1 cellular context compared by ENCODE assay signal in genomic region chr19:41959056-41960053, GRCh38.
TF ChIP-seq lines count a peak whose summit lies in the region.

RABAC1 (minus strand) TSS chr19:41959321; CDS start chr19:41959292, 29 bp downstream.

TF ChIP-seq in HEK293, 187 proteins besides CTCF, POLR2A, EP300 and RAD21 (continued from another document):
- TF ChIP-seq PBX3 (CRISPR knock-in tag; IDR thresholded peaks at IDR 0.05) (no peak), ZFHX2 (tag by site-specific recombination; conservative IDR thresholded peaks at IDR 0.05) (peak; percentile 76), ZNF2 (tag by site-specific recombination; IDR thresholded peaks at IDR 0.05) (0 out of 2 replicates have a peak, but pooled peaks have one; percentile 44), ZNF558 (tag by site-specific recombination; IDR thresholded peaks at IDR 0.05) (peak; percentile 24; the same call in 1 of the 2 replicates), ZNF157 (tag by site-specific recombination; IDR thresholded peaks at IDR 0.05) (no peak), ZNF501 (tag by site-specific recombination; IDR thresholded peaks at IDR 0.05) (peak; percentile 65; the same call in 1 of the 2 replicates), ZNF302 (tag by site-specific recombination; IDR thresholded peaks at IDR 0.05; ENCODE audit: low read depth) (no peak), HIC1 (tag by site-specific recombination; IDR thresholded peaks at IDR 0.05) (no peak), ZNF514 (tag by site-specific recombination; IDR thresholded peaks at IDR 0.05) (no peak), ZNF791 (tag by site-specific recombination; IDR thresholded peaks at IDR 0.05) (no peak), ZNF768 (tag by site-specific recombination; IDR thresholded peaks at IDR 0.05) (no peak), ZNF670 (tag by site-specific recombination; IDR thresholded peaks at IDR 0.05; ENCODE audit: low read depth) (no peak), WT1 (tag by site-specific recombination; IDR thresholded peaks at IDR 0.05) (0 out of 2 replicates have a peak, but pooled peaks have one; percentile 8), ZNF600 (tag by site-specific recombination; IDR thresholded peaks at IDR 0.05) (no peak; the same call in 1 of the 2 replicates), ZNF658 (tag by site-specific recombination; IDR thresholded peaks at IDR 0.05) (no peak), ZNF610 (tag by site-specific recombination; IDR thresholded peaks at IDR 0.05; ENCODE audit: borderline replicate concordance) (no peak), OSR2 (tag by site-specific recombination; IDR thresholded peaks at IDR 0.05) (no peak), ZNF433 (tag by site-specific recombination; IDR thresholded peaks at IDR 0.05; ENCODE audit: low read depth) (no peak), ZNF341 (tag by site-specific recombination; IDR thresholded peaks at IDR 0.05; ENCODE audit: low read depth) (peak; percentile 13; the same call in 1 of the 2 replicates), PATZ1 (tag by site-specific recombination; IDR thresholded peaks at IDR 0.05) (peak; percentile 92), REST (tag by site-specific recombination; IDR thresholded peaks at IDR 0.05) (peak; percentile 9; the same call in 1 of the 2 replicates), KLF10 (tag by site-specific recombination; IDR thresholded peaks at IDR 0.05) (no peak), ZNF248 (tag by site-specific recombination; IDR thresholded peaks at IDR 0.05) (no peak), ZNF513 (tag by site-specific recombination; IDR thresholded peaks at IDR 0.05) (no peak), RBAK (tag by site-specific recombination; IDR thresholded peaks at IDR 0.05) (no peak), PRDM1 (tag by site-specific recombination; IDR thresholded peaks at IDR 0.05) (no peak), MZF1 (tag by site-specific recombination; IDR thresholded peaks at IDR 0.05; ENCODE audit: borderline replicate concordance) (no peak), TCF7L2 (IDR thresholded peaks at IDR 0.05; ENCODE audit: borderline replicate concordance, low read depth, low read length) (no peak), ZNF621 (tag by site-specific recombination; IDR thresholded peaks at IDR 0.05) (no peak), ZNF239 (tag by site-specific recombination; IDR thresholded peaks at IDR 0.05) (no peak), ZSCAN5A (tag by site-specific recombination; IDR thresholded peaks at IDR 0.05) (no peak; the same call in 1 of the 2 replicates), ZNF76 (tag by site-specific recombination; IDR thresholded peaks at IDR 0.05; ENCODE audit: borderline replicate concordance, low read depth) (peak; percentile 99), ZBTB7A (tag by site-specific recombination; IDR thresholded peaks at IDR 0.05; ENCODE audit: low read depth) (no peak; the same call in none of the 2 replicates)
